Comparison of ENCODE assay signal across 21 cellular contexts in the genomic region with DNA sequence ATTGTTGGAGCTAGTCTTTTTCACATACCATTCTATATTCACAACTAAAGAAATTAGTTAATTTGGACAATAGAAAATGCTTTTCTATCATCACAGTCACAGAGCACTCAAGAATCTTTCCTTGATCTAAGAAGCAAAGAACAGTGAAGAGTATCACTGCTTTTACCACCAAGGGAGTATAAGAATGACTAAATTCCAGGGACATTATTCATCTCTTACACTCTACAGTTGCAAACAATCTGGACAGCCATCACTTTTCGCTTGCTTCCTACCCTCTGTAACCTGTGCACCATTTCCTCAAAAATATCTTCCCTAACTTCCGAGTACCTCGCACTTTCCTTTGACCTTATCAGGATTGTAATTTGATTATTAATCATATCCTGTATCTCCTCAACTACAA.
DNase-seq lines count a peak whose midpoint lies in the region; ATAC-seq, FAIRE-seq and TF ChIP-seq lines count a peak whose summit lies in the region.
"Had no signal": no experiment of that assay in that cellular context is flagged by ENCODE, and none has a peak within 500 bp of the region (broad histone marks: within the 10 kb centered on the region; RNA-seq: fewer than 3 reads in every experiment).

No MANE protein-coding gene starts in this region.

- H3K18ac ChIP-seq in H9 (ENCODE audit: insufficient read length, low read depth, low read length): no peak overlapping the region

- no peak overlapping the region for H3T11ph ChIP-seq in H9 (ENCODE audit: low read length)

- no peak for TF ChIP-seq RAD21 in neural cell (conservative IDR thresholded peaks at IDR 0.05)

- H3K4ac ChIP-seq in H9 (ENCODE audit: low read depth, low read length): no peak overlapping the region

- DNase-seq in H54 (ENCODE audit: insufficient read length, low spot score) (peak; percentile 4), RPMI7951 (ENCODE audit: low read depth) (peak; percentile 22), astrocyte of the spinal cord (ENCODE audit: low read depth, low spot score) (peak; percentile 3), left ventricle myocardium inferior (no peak), H9 (no peak), T-helper 9 cell (no peak)
- no peak for DNase-seq in stimulated activated naive B cell treated with anti-CD40 and anti-IgM and Interleukin-4, amounts not matched to agents 10 μg/mL and 1 μg/mL and 100 μg/mL, for 72 hours
- DNase-seq: MV-4-11, NCI-H1105 treated with DMSO at 0.1 percent for 48 hours, NCI-H2081, NCI-H2171, NCI-H345, NCI-H524 treated with DMSO at 0.1 percent for 48 hours, NCI-H82, OCI-M1, SHP77 had no signal

- no peaks in the 10 kb centered on the region for H3K9me2 ChIP-seq in neural cell (ENCODE audit: insufficient read depth, low read length)

- H3K4me1 ChIP-seq in left ventricle myocardium inferior (no peaks in the 10 kb centered on the region), H9 (ENCODE audit: insufficient read depth, low read length) (no peaks in the 10 kb centered on the region)

- no peak overlapping the region for H2BK15ac ChIP-seq in H9 (ENCODE audit: low read depth, low read length)

- H3K14ac ChIP-seq in H9 (ENCODE audit: insufficient read depth, low read length): no peak overlapping the region

- WGBS in H9 (ENCODE audit: extremely low coverage, insufficient read length, low lambda C conversion rate): no CpG with 5 or more reads among the region's 3 CpGs

- no peak overlapping the region for H3K56ac ChIP-seq in H9 (ENCODE audit: insufficient read length, low read depth, low read length)

- no peaks in the 10 kb centered on the region for H3K4me1 Mint-ChIP-seq in H9
- H3K4me1 Mint-ChIP-seq in stimulated activated naive B cell treated with anti-CD40 and anti-IgM and Interleukin-4, amounts not matched to agents 10 μg/mL and 1 μg/mL and 100 μg/mL, for 72 hours: no peaks in the 10 kb centered on the region
- H3K4me1 Mint-ChIP-seq: IgD-negative memory B cell had no signal

- H3K36me3 ChIP-seq in neural cell (ENCODE audit: insufficient read depth, low read length) (no peaks in the 10 kb centered on the region), left ventricle myocardium inferior (no peaks in the 10 kb centered on the region)

- no peak overlapping the region for H3K4me3 Mint-ChIP-seq in H9
- no peak overlapping the region for H3K4me3 Mint-ChIP-seq in stimulated activated naive B cell treated with anti-CD40 and anti-IgM and Interleukin-4, amounts not matched to agents 10 μg/mL and 1 μg/mL and 100 μg/mL, for 72 hours
- H3K4me3 Mint-ChIP-seq: GM23338, IgD-negative memory B cell had no signal

- TF ChIP-seq CTCF in astrocyte of the spinal cord (IDR thresholded peaks at IDR 0.05; ENCODE audit: low read depth, low read length): no peak
- TF ChIP-seq CTCF in neural cell (IDR thresholded peaks at IDR 0.05; ENCODE audit: poor library complexity, severe bottlenecking): no peak
- TF ChIP-seq CTCF in left ventricle myocardium inferior (IDR thresholded peaks at IDR 0.05; ENCODE audit: borderline replicate concordance): no peak
- no peak for TF ChIP-seq CTCF in H9 (conservative IDR thresholded peaks at IDR 0.05)

- H3K27me3 Mint-ChIP-seq in H9 (ENCODE audit: low read depth): no peaks in the 10 kb centered on the region
- no peaks in the 10 kb centered on the region for H3K27me3 Mint-ChIP-seq in stimulated activated naive B cell treated with anti-CD40 and anti-IgM and Interleukin-4, amounts not matched to agents 10 μg/mL and 1 μg/mL and 100 μg/mL, for 72 hours
- H3K27me3 Mint-ChIP-seq: IgD-negative memory B cell had no signal

- H2AFZ ChIP-seq in neural cell (ENCODE audit: low read depth, low read length) (no peak overlapping the region), H9 (ENCODE audit: low read length) (no peak overlapping the region)
- H2AFZ ChIP-seq: GM23338 had no signal

- no peak for FAIRE-seq in H54 (lab: Jason Lieb, UNC)
- FAIRE-seq: A204.1, GM12891 had no signal

- H2BK12ac ChIP-seq in H9 (ENCODE audit: insufficient read length, low read depth, low read length): no peak overlapping the region

- no peak overlapping the region for H4K5ac ChIP-seq in H9 (ENCODE audit: insufficient read length, low read depth, low read length)

- no peaks in the 10 kb centered on the region for H3K36me3 Mint-ChIP-seq in H9 (ENCODE audit: insufficient read depth in 1 of 3, low read depth in 3 of 3)
- no peaks in the 10 kb centered on the region for H3K36me3 Mint-ChIP-seq in stimulated activated naive B cell treated with anti-CD40 and anti-IgM and Interleukin-4, amounts not matched to agents 10 μg/mL and 1 μg/mL and 100 μg/mL, for 72 hours
- H3K36me3 Mint-ChIP-seq: IgD-negative memory B cell had no signal

- no peak overlapping the region for H2BK5ac ChIP-seq in H9 (ENCODE audit: insufficient read length, low read length)

- no peak for TF ChIP-seq EP300 in neural cell (conservative IDR thresholded peaks at IDR 0.05; ENCODE audit: poor library complexity, severe bottlenecking)

- H2BK20ac ChIP-seq in H9 (ENCODE audit: low read depth, low read length, poor library complexity, severe bottlenecking): no peak overlapping the region

- H3K9me3 Mint-ChIP-seq in H9: no peaks in the 10 kb centered on the region; a peak in 1 of 5 replicates
- peaks cover 0 to 2% of the 10 kb centered on the region in 2 donors for H3K9me3 Mint-ChIP-seq in stimulated activated naive B cell treated with anti-CD40 and anti-IgM and Interleukin-4, amounts not matched to agents 10 μg/mL and 1 μg/mL and 100 μg/mL, for 72 hours
- H3K9me3 Mint-ChIP-seq: GM23338 had no signal

- in situ Hi-C loops in astrocyte of the spinal cord (cut with HindIII; ENCODE audit: low sequenced_read_pairs): no loop called here

- no peaks in the 10 kb centered on the region for H3F3A ChIP-seq in neural cell (ENCODE audit: insufficient read depth, low read length, poor library complexity, severe bottlenecking)

- H3K9ac ChIP-seq in neural cell (ENCODE audit: low read length) (no peak overlapping the region), H9 (ENCODE audit: extremely low read depth, insufficient read length, low read length) (no peak overlapping the region)

- H3K9me3 ChIP-seq in neural cell (ENCODE audit: low read length) (no peaks in the 10 kb centered on the region), left ventricle myocardium inferior (replicated peaks) (no peaks in the 10 kb centered on the region), H9 (ENCODE audit: control insufficient read depth, low read depth, low read length) (no peaks in the 10 kb centered on the region)

- H4K8ac ChIP-seq in H9 (replicated peaks; ENCODE audit: insufficient read length, low read depth, low read length): no peak overlapping the region

- H2BK120ac ChIP-seq in H9 (ENCODE audit: low read depth, low read length, poor library complexity, severe bottlenecking): no peak overlapping the region

- no peak for ATAC-seq in stimulated activated naive B cell treated with anti-CD40 and anti-IgM and Interleukin-4, amounts not matched to agents 10 μg/mL and 1 μg/mL and 100 μg/mL, for 72 hours (replicated peaks)
- ATAC-seq: GM23338 had no signal

- no peak for TF ChIP-seq POLR2A in H54 (IDR thresholded peaks at IDR 0.05; ENCODE audit: low read depth, low read length)

- H3K4me3 ChIP-seq in astrocyte of the spinal cord (ENCODE audit: low read depth, low read length) (no peak overlapping the region), neural cell (ENCODE audit: low read length) (no peak overlapping the region), left ventricle myocardium inferior (no peak overlapping the region)
- H3K4me3 ChIP-seq: GM23338 had no signal

- H3K27ac ChIP-seq in neural cell (ENCODE audit: low read length) (peak overlapping the region; percentile 88), left ventricle myocardium inferior (replicated peaks) (no peak overlapping the region), H9 (ENCODE audit: insufficient read length, low read depth, low read length) (no peak overlapping the region)

- H3K27me3 ChIP-seq in neural cell (ENCODE audit: insufficient read depth, low read depth, low read length): no peaks in the 10 kb centered on the region
- H3K27me3 ChIP-seq in left ventricle myocardium inferior (ENCODE audit: low read depth): no peaks in the 10 kb centered on the region
- H3K27me3 ChIP-seq in H9 (ENCODE audit: insufficient read depth, low read length): no peaks in the 10 kb centered on the region

- no peak overlapping the region for H2AK5ac ChIP-seq in H9 (ENCODE audit: insufficient read length, low read length)

- no peak overlapping the region for H3K4me2 ChIP-seq in neural cell (ENCODE audit: low read length)
- H3K4me2 ChIP-seq in H9 (ENCODE audit: insufficient read depth, insufficient read length, low read length): no peak overlapping the region
- H3K4me2 ChIP-seq: GM23338 had no signal

- H4K91ac ChIP-seq in H9 (ENCODE audit: insufficient read length, low read depth, low read length): no peak overlapping the region

- no peaks in the 10 kb centered on the region for H4K20me1 ChIP-seq in neural cell (ENCODE audit: insufficient read depth)
- no peaks in the 10 kb centered on the region for H4K20me1 ChIP-seq in H9 (ENCODE audit: control insufficient read depth, insufficient read depth, insufficient read length)

- no peak overlapping the region for H3K27ac Mint-ChIP-seq in H9
- no peak overlapping the region for H3K27ac Mint-ChIP-seq in stimulated activated naive B cell treated with anti-CD40 and anti-IgM and Interleukin-4, amounts not matched to agents 10 μg/mL and 1 μg/mL and 100 μg/mL, for 72 hours
- H3K27ac Mint-ChIP-seq: GM23338, IgD-negative memory B cell had no signal

- H3K23me2 ChIP-seq in H9 (ENCODE audit: insufficient read length, low read depth, low read length, poor library complexity, severe bottlenecking): no peaks in the 10 kb centered on the region

- intact Hi-C loops in left ventricle myocardium inferior (cut with micrococcal nuclease): no loop called here

- H3K79me1 ChIP-seq in H9 (ENCODE audit: insufficient read depth, low read depth, low read length, poor library complexity, severe bottlenecking): no peaks in the 10 kb centered on the region

- H3K23ac ChIP-seq in H9 (ENCODE audit: insufficient read length, low read depth, low read length): no peak overlapping the region

- H3K79me2 ChIP-seq in neural cell (replicated peaks; ENCODE audit: insufficient read depth, low read length): no peaks in the 10 kb centered on the region
- no peaks in the 10 kb centered on the region for H3K79me2 ChIP-seq in H9 (ENCODE audit: insufficient read depth, low read length)

TF ChIP-seq in neural cell, 6 proteins besides CTCF, POLR2A, EP300 and RAD21 (continues in another document):
- TF ChIP-seq MXI1 (conservative IDR thresholded peaks at IDR 0.05; ENCODE audit: poor library complexity, severe bottlenecking): no peak
- TF ChIP-seq TAF1 (IDR thresholded peaks at IDR 0.05; ENCODE audit: low read depth): no peak

Comparison
In these comparisons a context has a peak if more than half of its experiments do, and no peak if none do; other contexts are left out.
1. DNase-seq: peak in H54 (single experiment), RPMI7951 (single experiment) and astrocyte of the spinal cord (single experiment); none in left ventricle myocardium inferior (single experiment), H9 (single experiment), T-helper 9 cell (single experiment) and stimulated activated naive B cell treated with anti-CD40 and anti-IgM and Interleukin-4, amounts not matched to agents 10 μg/mL and 1 μg/mL and 100 μg/mL, for 72 hours (single experiment).